15 cellular contexts compared by ENCODE assay signal in the genomic region with DNA sequence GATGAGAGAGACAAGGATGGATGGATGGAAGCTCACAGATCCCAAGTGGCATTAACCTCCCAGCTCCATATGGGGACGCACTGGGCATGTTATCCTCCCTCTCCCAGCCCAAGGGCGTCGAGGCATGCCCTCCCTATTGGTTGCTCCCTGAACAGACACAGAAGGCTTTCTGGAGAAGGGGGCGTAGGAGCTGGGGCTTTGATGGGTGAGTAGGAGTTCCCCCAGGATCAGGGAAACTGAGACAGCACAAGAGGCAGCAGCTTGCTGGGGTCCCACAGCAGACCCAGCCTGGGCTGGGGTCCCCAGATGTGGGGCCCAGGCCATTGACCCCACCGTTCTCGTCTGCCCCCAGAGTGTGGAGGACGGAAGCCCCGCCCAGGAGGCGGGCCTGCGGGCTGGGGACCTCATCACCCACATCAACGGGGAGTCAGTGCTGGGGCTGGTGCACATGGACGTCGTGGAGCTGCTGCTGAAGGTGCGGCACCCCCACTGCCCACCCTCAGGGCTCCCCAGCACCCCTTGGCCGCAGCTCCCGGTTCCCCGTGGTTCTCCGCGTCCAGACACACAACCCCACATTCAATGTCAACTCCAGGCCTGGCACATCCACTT.
"Had no signal": no experiment of that assay in that cellular context is flagged by ENCODE, and none has a peak within 500 bp of the region (broad histone marks: within the 10 kb centered on the region; RNA-seq: fewer than 3 reads in every experiment).

No MANE protein-coding gene starts in this region.

- H3K4me3 Mint-ChIP-seq: naive thymus-derived CD4-positive, alpha-beta T cell; nephron progenitor cell had no signal

- H3K27me3 ChIP-seq: colonic mucosa, heart left ventricle, neutrophil, right lobe of liver had no signal

- H3K27ac Mint-ChIP-seq: nephron progenitor cell had no signal

- DNase-seq: colonic mucosa; effector CD4-positive, alpha-beta T cell; heart left ventricle; hippocampal formation; kidney glomerular epithelial cell; naive thymus-derived CD4-positive, alpha-beta T cell; nephron progenitor cell; psoas muscle; retina; right lobe of liver; stimulated activated CD4-positive, alpha-beta T cell treated with anti-CD3 and anti-CD28 coated beads, Interleukin-4, amount 100 ng/mL, for 1 hour; stimulated activated CD8-positive, alpha-beta memory T cell treated with anti-CD3 and anti-CD28 coated beads, Interleukin-4, amount 100 ng/mL, for 48 hours; stimulated activated naive CD4-positive, alpha-beta T cell treated with Interleukin-2 at 50 U/mL for 16 hours; trophoblast cell had no signal

- H3K4me1 ChIP-seq: colonic mucosa, heart left ventricle had no signal

- ATAC-seq: heart left ventricle; naive thymus-derived CD4-positive, alpha-beta T cell; psoas muscle; right lobe of liver had no signal

- H3K9me3 ChIP-seq: colonic mucosa, heart left ventricle, psoas muscle, right lobe of liver had no signal

- H3K4me1 Mint-ChIP-seq: nephron progenitor cell had no signal

- H3K27ac ChIP-seq: colonic mucosa, heart left ventricle, neutrophil, psoas muscle, right lobe of liver had no signal

- H3K9me3 Mint-ChIP-seq: nephron progenitor cell had no signal

- H3K27me3 Mint-ChIP-seq: naive thymus-derived CD4-positive, alpha-beta T cell had no signal

- H3K4me3 ChIP-seq: colonic mucosa, heart left ventricle, psoas muscle, right lobe of liver had no signal
